In genomic region chr7:77698042-77698625, GRCh38 we compare ENCODE assay signal across 8 cellular contexts. TPM values are rescaled to one million over a fixed set of nuclear protein-coding genes. Genes with fewer than 3 reads are reported as not detected.
DNase-seq lines count a peak whose midpoint lies in the region; ATAC-seq and TF ChIP-seq lines count a peak whose summit lies in the region.

No MANE protein-coding gene starts in this region.

- intact Hi-C loops in IMR-90 (cut with micrococcal nuclease) (loop anchor here (5.0 kb wide), 1 partner anchor 39 kb away; no protein-coding TSS in a partner anchor), ascending aorta (cut with DNase I) (loop anchor here (5.0 kb wide), 1 partner anchor 59 kb away; no protein-coding TSS in a partner anchor)

- H2BK5ac ChIP-seq in IMR-90 (ENCODE audit: low read depth, low read length, poor library complexity, severe bottlenecking) (peak overlapping the region; percentile 86), mesenchymal stem cell (ENCODE audit: low read depth, low read length, poor library complexity, severe bottlenecking) (no peak overlapping the region)

- no peak overlapping the region for H3K56ac ChIP-seq in IMR-90 (ENCODE audit: extremely low read depth, insufficient read depth, low read length)

- H3K4ac ChIP-seq in IMR-90 (ENCODE audit: low read depth, low read length) (no peak overlapping the region), mesenchymal stem cell (ENCODE audit: low read depth in 1 of 2, low read length in 2 of 2) (no peak overlapping the region)

- H3K4me1 ChIP-seq in IMR-90 (ENCODE audit: control insufficient read depth, insufficient read depth, low read length) (peaks cover 1% of the 10 kb centered on the region; the same call in 1 of the 2 replicates), ascending aorta (peaks cover 0 to 16% of the 10 kb centered on the region in 2 donors), mesenchymal stem cell (ENCODE audit: control insufficient read depth, insufficient read depth, low read depth, low read length) (peaks cover 11% of the 10 kb centered on the region)

- H2BK120ac ChIP-seq in IMR-90 (ENCODE audit: low read depth, low read length) (no peak overlapping the region), mesenchymal stem cell (ENCODE audit: low read depth, low read length) (no peak overlapping the region)

- no peak overlapping the region for H4K8ac ChIP-seq in IMR-90 (ENCODE audit: low read depth in 2 of 2, low read length in 2 of 2)
- H4K8ac ChIP-seq in mesenchymal stem cell (ENCODE audit: low read length) = no peak overlapping the region

- in situ Hi-C loops in IMR-90 (cut with MboI; ENCODE audit: low sequenced_read_pairs) (no loop called here), GM13977 (cut with MboI; ENCODE audit: low pct_unique_long_range_greater_than_20kb, low sequenced_read_pairs, unreplicated experiment) (no loop called here)

- H2AFZ ChIP-seq in IMR-90 (replicated peaks; ENCODE audit: low read length, poor library complexity) (no peak overlapping the region), mesenchymal stem cell (ENCODE audit: low read depth, low read length) (no peak overlapping the region)

- H3K23ac ChIP-seq in IMR-90 (ENCODE audit: low read depth, low read length) (peak overlapping the region; percentile 63; the same call in 1 of the 2 replicates), mesenchymal stem cell (ENCODE audit: low read length in 2 of 2) (no peak overlapping the region)

- no peaks in the 10 kb centered on the region for H3K27me3 ChIP-seq in IMR-90 (ENCODE audit: control insufficient read depth, insufficient read depth, low read length)
- H3K27me3 ChIP-seq in ascending aorta = no peaks in the 10 kb centered on the region
- H3K27me3 ChIP-seq in mesenchymal stem cell (ENCODE audit: control insufficient read depth in 1 of 2, insufficient read depth in 1 of 2, low read length in 2 of 2) = no peaks in the 10 kb centered on the region

- TF ChIP-seq POLR2A in IMR-90 (IDR thresholded peaks at IDR 0.05; ENCODE audit: low read depth, low read length) = no peak

- no peak overlapping the region for H3K27ac ChIP-seq in IMR-90 (ENCODE audit: insufficient read depth, low read length)
- peak overlapping the region; percentile 93 to 98 for H3K27ac ChIP-seq in ascending aorta
- H3K27ac ChIP-seq in mesenchymal stem cell (ENCODE audit: low read length, poor library complexity, severe bottlenecking) = no peak overlapping the region

- TF ChIP-seq RAD21 in IMR-90 (IDR thresholded peaks at IDR 0.05; ENCODE audit: low read length) = no peak

- H3K14ac ChIP-seq in IMR-90 (replicated peaks; ENCODE audit: low read depth, low read length) (no peak overlapping the region), mesenchymal stem cell (ENCODE audit: low read length in 2 of 2) (no peak overlapping the region)

- no peaks in the 10 kb centered on the region for H3K9me3 ChIP-seq in IMR-90 (ENCODE audit: control insufficient read depth, insufficient read depth, low read length)
- no peaks in the 10 kb centered on the region for H3K9me3 ChIP-seq in ascending aorta
- no peaks in the 10 kb centered on the region for H3K9me3 ChIP-seq in mesenchymal stem cell (ENCODE audit: control insufficient read depth, low read length)

- DNase-seq in AG09309 (ENCODE audit: low read depth) (no peak), IMR-90 (no peak), ascending aorta (ENCODE audit: low spot score in 2 of 2) (no peak), mesenchymal stem cell (no peak), GM13977 (ENCODE audit: low spot score) (no peak), LoVo (ENCODE audit: low spot score) (no peak), HuH-7 (ENCODE audit: low spot score) (no peak)
- no peak for DNase-seq in stimulated activated CD8-positive, alpha-beta memory T cell treated with anti-CD3 and anti-CD28 coated beads, Interleukin-4, amount 100 ng/mL, for 48 hours

- dilution Hi-C loops in IMR-90 (cut with HindIII; ENCODE audit: low sequenced_read_pairs, unreplicated experiment) = no loop called here

- 0 out of 2 replicates have a peak, but pooled peaks cover 2% of the 10 kb centered on the region for H3K9me1 ChIP-seq in IMR-90 (ENCODE audit: insufficient read depth, low read length)

- POLR2A ChIA-PET in IMR-90 (lab: Charles Lee; ENCODE audit: unreplicated experiment) = no interaction called here

- H3K4me2 ChIP-seq in IMR-90 (ENCODE audit: low read depth, low read length) (peak overlapping the region; percentile 92), mesenchymal stem cell (ENCODE audit: low read length, poor library complexity, severe bottlenecking) (peak overlapping the region; percentile 86)

- H3K79me1 ChIP-seq in IMR-90 (ENCODE audit: low read depth in 1 of 2, low read length in 2 of 2) (peaks cover 14 to 60% of the 10 kb centered on the region in 2 experiments), mesenchymal stem cell (replicated peaks; ENCODE audit: low read length, poor library complexity, severe bottlenecking) (peaks cover 7% of the 10 kb centered on the region)

- no peak overlapping the region for H3K18ac ChIP-seq in IMR-90 (ENCODE audit: low read depth, low read length)
- no peak overlapping the region for H3K18ac ChIP-seq in mesenchymal stem cell (ENCODE audit: low read depth in 1 of 2, low read length in 2 of 2)

- H4K5ac ChIP-seq in IMR-90 (ENCODE audit: low read depth, low read length) = no peak overlapping the region

- H4K91ac ChIP-seq in IMR-90 (ENCODE audit: insufficient read depth, low read depth, low read length) (no peak overlapping the region), mesenchymal stem cell (ENCODE audit: low read length) (no peak overlapping the region)

- H2BK20ac ChIP-seq in IMR-90 (ENCODE audit: low read depth, low read length) = no peak overlapping the region

- no TSS peak for BruUV-seq in IMR-90 (replicated peaks; lab: Mats Ljungman, UMichigan)

- H2AK5ac ChIP-seq in IMR-90 (ENCODE audit: low read depth, low read length) (no peak overlapping the region), mesenchymal stem cell (ENCODE audit: low read length, severe bottlenecking) (no peak overlapping the region)

- no peak overlapping the region for H2BK12ac ChIP-seq in mesenchymal stem cell (ENCODE audit: low read length in 2 of 2)

- H3K36me3 ChIP-seq in IMR-90 (ENCODE audit: control insufficient read depth, insufficient read depth, low read length) = no peaks in the 10 kb centered on the region
- H3K36me3 ChIP-seq in ascending aorta = no peaks in the 10 kb centered on the region
- H3K36me3 ChIP-seq in mesenchymal stem cell (ENCODE audit: control insufficient read depth in 1 of 2, insufficient read depth in 2 of 2, low read depth in 1 of 2, low read length in 2 of 2) = peaks cover 0 to 2% of the 10 kb centered on the region in 2 experiments

- peak overlapping the region; percentile 88 for H3K4me3 ChIP-seq in AG09309 (ENCODE audit: control insufficient read depth, low read depth, low read length)
- H3K4me3 ChIP-seq in IMR-90 (ENCODE audit: insufficient read depth, low read depth, low read length) = peak overlapping the region; percentile 91
- peak overlapping the region; percentile 95 to 98 for H3K4me3 ChIP-seq in ascending aorta
- peak overlapping the region in 1 of 2 experiments; percentile 92 for H3K4me3 ChIP-seq in mesenchymal stem cell (ENCODE audit: insufficient read depth in 1 of 2, low read depth in 1 of 2, low read length in 2 of 2)

- no peak overlapping the region for H2BK15ac ChIP-seq in IMR-90 (ENCODE audit: low read depth, low read length)
- no peak overlapping the region for H2BK15ac ChIP-seq in mesenchymal stem cell (ENCODE audit: low read depth, poor library complexity, severe bottlenecking)

- ATAC-seq in IMR-90 (ENCODE audit: low read depth) = no peak

- H3K9ac ChIP-seq in IMR-90 (ENCODE audit: low read depth, low read length) (peak overlapping the region; percentile 91; the same call in 1 of the 2 replicates), mesenchymal stem cell (ENCODE audit: low read length) (peak overlapping the region; percentile 98)

- no peak overlapping the region for H2AK9ac ChIP-seq in IMR-90 (replicated peaks; ENCODE audit: low read depth, low read length, poor library complexity)

- TF ChIP-seq CTCF in AG09309 (IDR thresholded peaks at IDR 0.05; ENCODE audit: control insufficient read depth, insufficient read depth, low read depth, low read length, missing control alignments) (no peak), IMR-90 (conservative IDR thresholded peaks at IDR 0.05; ENCODE audit: low read depth, low read length) (no peak), ascending aorta (IDR thresholded peaks at IDR 0.05) (no peak), GM13977 (IDR thresholded peaks at IDR 0.05; ENCODE audit: extremely low read depth, insufficient read depth, missing control alignments) (no peak)

- peaks cover 29% of the 10 kb centered on the region; the same call in 1 of the 2 replicates for H4K20me1 ChIP-seq in IMR-90 (ENCODE audit: insufficient read depth, low read length)

- CTCF ChIA-PET in IMR-90 (lab: Yijun Ruan, JAX) = interaction anchor here (1.2 to 3.1 kb wide), 2 partner anchors 24 to 46 kb away, joined by 3 to 12 read pairs; no protein-coding TSS in a partner anchor

TF ChIP-seq in IMR-90, 13 proteins besides CTCF, POLR2A, EP300 and RAD21 (continues in another document):
- TF ChIP-seq USF2 (IDR thresholded peaks at IDR 0.05; ENCODE audit: low read depth, low read length) (no peak), BHLHE40 (IDR thresholded peaks at IDR 0.05; ENCODE audit: low read depth, low read length) (no peak), FOS (IDR thresholded peaks at IDR 0.05; ENCODE audit: low read depth, low read length) (no peak), MAFK (IDR thresholded peaks at IDR 0.05; ENCODE audit: low read depth, low read length) (no peak), MAZ (IDR thresholded peaks at IDR 0.05; ENCODE audit: borderline replicate concordance, low read depth, low read length) (no peak), SMC3 (IDR thresholded peaks at IDR 0.05; ENCODE audit: low read depth, low read length) (no peak), RFX5 (IDR thresholded peaks at IDR 0.05; ENCODE audit: low read depth, low read length) (no peak), CHD1 (IDR thresholded peaks at IDR 0.05; ENCODE audit: low read depth, low read length) (no peak), NFE2L2 (IDR thresholded peaks at IDR 0.05; ENCODE audit: low read depth, low read length) (no peak), CEBPB (IDR thresholded peaks at IDR 0.05; ENCODE audit: low read depth, low read length) (no peak)

RNA-seq across cellular contexts. Expression of gene RSBN1L, which starts 1.9 kb away (rescaled TPM):
- 14.7 and 23.6 TPM in 2 replicates for total RNA-seq in IMR-90 (2012; rRNA removed)
- polyA plus RNA-seq in IMR-90 (2012; rRNA removed) = 5.7 and 7.8 TPM in 2 replicates
- 1.1 and 1.7 TPM in 2 replicates for polyA plus RNA-seq in IMR-90 (2012; cell fraction: cytosol; rRNA removed)
- polyA plus RNA-seq in IMR-90 (2012; cell fraction: nucleus; rRNA removed; ENCODE audit: low replicate concordance) = 1.8 and 10.0 TPM in 2 replicates
- total RNA-seq in ascending aorta = 12.8 TPM
- polyA plus RNA-seq in mesenchymal stem cell (2013, experiment 1 of 2) = 9.5 TPM
- 9.7 TPM for polyA plus RNA-seq in mesenchymal stem cell (2013, experiment 2 of 2)

Comparison
In these comparisons a context has a peak if more than half of its experiments do, and no peak if none do; other contexts are left out.
1. H3K27ac ChIP-seq: peak in ascending aorta (2 of 2); none in IMR-90 (single experiment) and mesenchymal stem cell (single experiment).